ENCODE assay signal across 10 cellular contexts in genomic region chr1:184610872-184611614, GRCh38.
A peak's percentile ranks its signal among the peaks of the same experiment; 100 is the strongest.
DNase-seq lines count a peak whose midpoint lies in the region; ATAC-seq and TF ChIP-seq lines count a peak whose summit lies in the region.
"Had no signal": no experiment of that assay in that cellular context is flagged by ENCODE, and none has a peak within 500 bp of the region (broad histone marks: within the 10 kb centered on the region; RNA-seq: fewer than 3 reads in every experiment).

No MANE protein-coding gene starts in this region.

- ATAC-seq in gastrocnemius medialis (no peak), HG02623 (IDR thresholded peaks at IDR 0.05; ENCODE audit: unreplicated experiment) (no peak)

- H3K27me3 ChIP-seq in OCI-LY1 (ENCODE audit: insufficient read depth, low read length) (no peaks in the 10 kb centered on the region), gastrocnemius medialis (no peaks in the 10 kb centered on the region)
- H3K27me3 ChIP-seq: SJSA1 had no signal

- H3K27me3 Mint-ChIP-seq in glutamatergic neuron (ENCODE audit: unreplicated experiment) (peaks cover 10% of the 10 kb centered on the region), HFFc6 (ENCODE audit: insufficient read depth) (peaks cover 2% of the 10 kb centered on the region; the same call in 1 of the 2 replicates)

- H3K4me3 Mint-ChIP-seq in glutamatergic neuron (ENCODE audit: unreplicated experiment) (peak overlapping the region; percentile 77), HFFc6 (no peak overlapping the region)

- H3F3A ChIP-seq in OCI-LY1 (ENCODE audit: insufficient read depth, low read length): no peaks in the 10 kb centered on the region

- H3K36me3 ChIP-seq in OCI-LY1 (ENCODE audit: insufficient read depth, low read length): no peaks in the 10 kb centered on the region
- H3K36me3 ChIP-seq in gastrocnemius medialis: no peaks in the 10 kb centered on the region
- H3K36me3 ChIP-seq: SJSA1 had no signal

- peak overlapping the region; percentile 84; the same call in 1 of the 2 replicates for H2AFZ ChIP-seq in OCI-LY1 (ENCODE audit: low read length)

- H3K79me2 ChIP-seq in OCI-LY1 (ENCODE audit: insufficient read depth, low read length): no peaks in the 10 kb centered on the region

- in situ Hi-C loops in gastrocnemius medialis (cut with MboI; ENCODE audit: low sequenced_read_pairs in 4 of 4): no loop called here

- H3K9me3 ChIP-seq in OCI-LY1 (ENCODE audit: low read length) (no peaks in the 10 kb centered on the region), gastrocnemius medialis (no peaks in the 10 kb centered on the region)
- H3K9me3 ChIP-seq: SJSA1 had no signal

- H3K4me2 ChIP-seq in OCI-LY1 (ENCODE audit: low read length): peak overlapping the region; percentile 52

- DNase-seq in NCI-H1105 (lab: John Stamatoyannopoulos, UW) (peak; percentile 74), glutamatergic neuron (peak; percentile 73), gastrocnemius medialis (no peak), mesenteric fat pad (ENCODE audit: low spot score) (no peak), HFFc6 (no peak)
- DNase-seq in effector CD4-positive, alpha-beta T cell: no peak
- DNase-seq: activated CD4-positive, alpha-beta T cell treated with anti-CD3 and anti-CD28 coated beads, Interleukin-2, amount 50 U/mL, for 48 hours had no signal

- H3K9me3 Mint-ChIP-seq in glutamatergic neuron (ENCODE audit: unreplicated experiment): peaks cover 5% of the 10 kb centered on the region
- H3K9me3 Mint-ChIP-seq in HFFc6: no peaks in the 10 kb centered on the region

- no peak for TF ChIP-seq CTCF in OCI-LY1 (IDR thresholded peaks at IDR 0.05; ENCODE audit: low read length)
- TF ChIP-seq CTCF in glutamatergic neuron (IDR thresholded peaks at IDR 0.05; ENCODE audit: partially characterized antibody, unreplicated experiment): no peak
- no peak for TF ChIP-seq CTCF in gastrocnemius medialis (IDR thresholded peaks at IDR 0.05 in 4 of 5, conservative IDR thresholded peaks at IDR 0.05 in 1 of 5)
- TF ChIP-seq CTCF in HFFc6 (IDR thresholded peaks at IDR 0.05): no peak

- H3K27ac Mint-ChIP-seq in glutamatergic neuron (ENCODE audit: unreplicated experiment) (peak overlapping the region; percentile 93), HFFc6 (no peak overlapping the region)

- no peak for TF ChIP-seq POLR2A in gastrocnemius medialis (IDR thresholded peaks at IDR 0.05)

- H3K4me3 ChIP-seq in OCI-LY1 (ENCODE audit: low read depth, low read length, poor library complexity, severe bottlenecking) (peak overlapping the region; percentile 31), gastrocnemius medialis (no peak overlapping the region)
- H3K4me3 ChIP-seq: SJSA1 had no signal

- H3K27ac ChIP-seq in OCI-LY1 (ENCODE audit: low read depth, low read length, poor library complexity, severe bottlenecking): peak overlapping the region; percentile 63
- peak overlapping the region; percentile 50 to 97 (median 64) for H3K27ac ChIP-seq in gastrocnemius medialis
- H3K27ac ChIP-seq: SJSA1 had no signal

- H3K4me1 Mint-ChIP-seq in glutamatergic neuron (ENCODE audit: low read depth, unreplicated experiment) (peaks cover 37% of the 10 kb centered on the region), HFFc6 (ENCODE audit: low read depth) (peaks cover 8% of the 10 kb centered on the region; the same call in 1 of the 2 replicates)

- intact Hi-C loops in gastrocnemius medialis (cut with DNase I; ENCODE audit: low total_unique reads): no loop called here

- no peaks in the 10 kb centered on the region for H3K9me2 ChIP-seq in OCI-LY1 (ENCODE audit: low read depth, low read length)

- H3K9ac ChIP-seq in OCI-LY1 (ENCODE audit: low read length): peak overlapping the region; percentile 3; the same call in 1 of the 2 replicates

- no peaks in the 10 kb centered on the region for H4K20me1 ChIP-seq in OCI-LY1 (ENCODE audit: insufficient read depth, low read length)

- H3K36me3 Mint-ChIP-seq in glutamatergic neuron (ENCODE audit: unreplicated experiment) (no peaks in the 10 kb centered on the region), HFFc6 (ENCODE audit: low read depth) (no peaks in the 10 kb centered on the region)

- peaks cover 22% of the 10 kb centered on the region for H3K4me1 ChIP-seq in OCI-LY1 (ENCODE audit: insufficient read depth, low read length, severe bottlenecking)
- peaks cover 9 to 32% of the 10 kb centered on the region in 2 donors for H3K4me1 ChIP-seq in gastrocnemius medialis
- H3K4me1 ChIP-seq: SJSA1 had no signal

Comparison
In these comparisons a context has a peak if more than half of its experiments do, and no peak if none do; other contexts are left out.
1. DNase-seq: peak in NCI-H1105 (single experiment) and glutamatergic neuron (single experiment); none in gastrocnemius medialis (0 of 2), mesenteric fat pad (single experiment), effector CD4-positive, alpha-beta T cell (single experiment) and HFFc6 (single experiment).